Comparison of ENCODE assay signal across 9 cellular contexts in the genomic region with DNA sequence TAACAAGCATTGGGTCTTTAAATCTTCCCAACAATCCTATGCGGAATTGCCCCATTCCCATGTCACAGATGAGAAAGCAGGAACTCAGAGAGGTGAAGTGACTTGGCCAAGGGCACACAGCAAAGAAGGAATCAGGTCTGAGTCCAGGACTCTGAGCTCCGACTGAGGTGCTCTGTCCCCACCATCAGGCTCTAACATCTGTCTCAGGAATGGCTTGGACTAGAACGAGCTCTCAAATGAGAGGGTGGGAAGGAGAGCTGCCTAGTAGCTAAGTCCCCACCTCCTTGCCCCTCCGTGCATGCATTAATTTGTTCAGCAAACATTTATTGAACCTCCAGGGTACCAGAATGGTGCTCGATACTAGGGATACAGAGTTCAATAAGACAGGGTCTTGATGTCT. TPM values are rescaled to one million over a fixed set of nuclear protein-coding genes. Genes with fewer than 3 reads are reported as not detected.
A peak's percentile ranks its signal among the peaks of the same experiment; 100 is the strongest.
DNase-seq lines count a peak whose midpoint lies in the region; ATAC-seq and TF ChIP-seq lines count a peak whose summit lies in the region.
"Had no signal": no experiment of that assay in that cellular context is flagged by ENCODE, and none has a peak within 500 bp of the region (broad histone marks: within the 10 kb centered on the region; RNA-seq: fewer than 3 reads in every experiment).

No MANE protein-coding gene starts in this region.

- no peak overlapping the region for H2BK120ac ChIP-seq in H9 (ENCODE audit: low read depth, low read length, poor library complexity, severe bottlenecking)

- no peak overlapping the region for H4K5ac ChIP-seq in H9 (ENCODE audit: insufficient read length, low read depth, low read length)

- no peak overlapping the region for H2AFZ ChIP-seq in H9 (ENCODE audit: low read length)

- no peaks in the 10 kb centered on the region for H3K36me3 ChIP-seq in Panc1 (ENCODE audit: control insufficient read depth, insufficient read depth, low read length)

- no peak overlapping the region for H3K56ac ChIP-seq in H9 (ENCODE audit: insufficient read length, low read depth, low read length)

- H3K9me3 ChIP-seq in H9 (ENCODE audit: control insufficient read depth, low read depth, low read length) (no peaks in the 10 kb centered on the region), Panc1 (ENCODE audit: control insufficient read depth, insufficient read depth, low read depth, low read length) (no peaks in the 10 kb centered on the region)

- in situ Hi-C loops in Panc1 (cut with HindIII; ENCODE audit: low pct_unique_long_range_greater_than_20kb, low sequenced_read_pairs), result no loop called here

- no peak overlapping the region; a peak in 1 of 5 replicates for H3K4me3 Mint-ChIP-seq in H9
- no peak overlapping the region for H3K4me3 Mint-ChIP-seq in endothelial cell (ENCODE audit: unreplicated experiment)

- ATAC-seq in Panc1, result peak; percentile 8; the same call in 1 of the 2 replicates

- H3K9me3 Mint-ChIP-seq in H9 (no peaks in the 10 kb centered on the region), endothelial cell (ENCODE audit: unreplicated experiment) (no peaks in the 10 kb centered on the region)

- no peak overlapping the region for H2BK12ac ChIP-seq in H9 (ENCODE audit: insufficient read length, low read depth, low read length)

- H3K27ac ChIP-seq in H9 (ENCODE audit: insufficient read length, low read depth, low read length), result no peak overlapping the region
- peak overlapping the region; percentile 85 for H3K27ac ChIP-seq in Panc1 (ENCODE audit: low read length)
- peak overlapping the region in 15 of 21 experiments; percentile 3 to 77 (median 55) for H3K27ac ChIP-seq in skin epidermis

- H3K9ac ChIP-seq in H9 (ENCODE audit: extremely low read depth, insufficient read length, low read length), result no peak overlapping the region

- H3K23me2 ChIP-seq in H9 (ENCODE audit: insufficient read length, low read depth, low read length, poor library complexity, severe bottlenecking), result no peaks in the 10 kb centered on the region

- no peaks in the 10 kb centered on the region for H3K79me1 ChIP-seq in H9 (ENCODE audit: insufficient read depth, low read depth, low read length, poor library complexity, severe bottlenecking)

- no peak overlapping the region for H3K23ac ChIP-seq in H9 (ENCODE audit: insufficient read length, low read depth, low read length)

- peak overlapping the region in 2 of 3 experiments; percentile 59 to 95; a peak in 3 of 7 replicates for H3K27ac Mint-ChIP-seq in H9
- peak overlapping the region; percentile 94 for H3K27ac Mint-ChIP-seq in endothelial cell (ENCODE audit: unreplicated experiment)

- no peaks in the 10 kb centered on the region for H4K20me1 ChIP-seq in H9 (ENCODE audit: control insufficient read depth, insufficient read depth, insufficient read length)

- DNase-seq in H9, result no peak
- DNase-seq in Panc1 (ENCODE audit: low read depth, low spot score), result no peak
- no peak for DNase-seq in endothelial cell (ENCODE audit: low spot score)
- no peak for DNase-seq in putamen (ENCODE audit: low spot score)
- DNase-seq in effector CD8-positive, alpha-beta T cell (lab: John Stamatoyannopoulos, UW), result no peak
- DNase-seq in pons (ENCODE audit: low spot score), result no peak
- DNase-seq in SHP77 treated with DMSO at 0.1 percent for 48 hours (lab: John Stamatoyannopoulos, UW), result no peak
- DNase-seq: NCI-H146 had no signal

- TSS peak; percentile 41 for BruUV-seq in Panc1 (replicated peaks; lab: Mats Ljungman, UMichigan)

- no peak overlapping the region for H2BK15ac ChIP-seq in H9 (ENCODE audit: low read depth, low read length)

- WGBS in H9 (ENCODE audit: extremely low coverage, insufficient read length, low lambda C conversion rate), result no CpG with 5 or more reads among the region's 5 CpGs

- no peak overlapping the region for H4K91ac ChIP-seq in H9 (ENCODE audit: insufficient read length, low read depth, low read length)

- H3K14ac ChIP-seq in H9 (ENCODE audit: insufficient read depth, low read length), result no peak overlapping the region

- POLR2A ChIA-PET in Panc1 (lab: Charles Lee), result interaction anchor here (0.5 to 0.8 kb wide), 3 partner anchors 22 to 279 kb away, joined by 3 to 17 read pairs (median 4); no protein-coding TSS in a partner anchor

- peaks cover 29 to 30% of the 10 kb centered on the region in 2 experiments for H3K4me1 Mint-ChIP-seq in H9
- peaks cover 28% of the 10 kb centered on the region for H3K4me1 Mint-ChIP-seq in endothelial cell (ENCODE audit: unreplicated experiment)

- H3K79me2 ChIP-seq in H9 (ENCODE audit: insufficient read depth, low read length), result no peaks in the 10 kb centered on the region

- H3K36me3 Mint-ChIP-seq in H9 (ENCODE audit: insufficient read depth in 1 of 3, low read depth in 3 of 3), result no peaks in the 10 kb centered on the region; a peak in 1 of 7 replicates
- H3K36me3 Mint-ChIP-seq in endothelial cell (ENCODE audit: low read depth, unreplicated experiment), result peaks cover 4% of the 10 kb centered on the region

- no peak overlapping the region for H3K4me3 ChIP-seq in Panc1 (ENCODE audit: low read depth in 2 of 2, low read length in 2 of 2)
- no peak overlapping the region for H3K4me3 ChIP-seq in skin epidermis

- H3K27me3 Mint-ChIP-seq in H9 (ENCODE audit: low read depth), result peaks cover 9% of the 10 kb centered on the region
- H3K27me3 Mint-ChIP-seq in endothelial cell (ENCODE audit: unreplicated experiment), result peaks cover 25% of the 10 kb centered on the region

- TF ChIP-seq CTCF in H9 (conservative IDR thresholded peaks at IDR 0.05) (no peak), Panc1 (IDR thresholded peaks at IDR 0.05) (no peak), endothelial cell (IDR thresholded peaks at IDR 0.05; ENCODE audit: unreplicated experiment) (no peak)

- H2BK5ac ChIP-seq in H9 (ENCODE audit: insufficient read length, low read length), result no peak overlapping the region

- H3K4ac ChIP-seq in H9 (ENCODE audit: low read depth, low read length), result no peak overlapping the region

- H3K4me1 ChIP-seq in H9 (ENCODE audit: insufficient read depth, low read length) (peaks cover 6% of the 10 kb centered on the region; the same call in 1 of the 2 replicates), Panc1 (ENCODE audit: control insufficient read depth, insufficient read depth, low read length) (peaks cover 59% of the 10 kb centered on the region)

- no peak overlapping the region for H4K8ac ChIP-seq in H9 (replicated peaks; ENCODE audit: insufficient read length, low read depth, low read length)

- H2BK20ac ChIP-seq in H9 (ENCODE audit: low read depth, low read length, poor library complexity, severe bottlenecking), result no peak overlapping the region

- H3K18ac ChIP-seq in H9 (ENCODE audit: insufficient read length, low read depth, low read length), result no peak overlapping the region

- CTCF ChIA-PET in Panc1 (lab: Charles Lee), result interaction anchor here (0.6 to 1.5 kb wide), 5 partner anchors 22 to 44 kb away, joined by 4 to 8 read pairs (median 5); no protein-coding TSS in a partner anchor

- no peak overlapping the region for H3K4me2 ChIP-seq in H9 (ENCODE audit: insufficient read depth, insufficient read length, low read length)

- no peak overlapping the region for H2AK5ac ChIP-seq in H9 (ENCODE audit: insufficient read length, low read length)

- H3K27me3 ChIP-seq in H9 (ENCODE audit: insufficient read depth, low read length) (no peaks in the 10 kb centered on the region), Panc1 (ENCODE audit: control insufficient read depth, insufficient read depth, low read length) (no peaks in the 10 kb centered on the region)

- intact Hi-C loops in Panc1 (cut with micrococcal nuclease; ENCODE audit: unreplicated experiment), result no loop called here

- no peak overlapping the region for H3T11ph ChIP-seq in H9 (ENCODE audit: low read length)

RNA-seq across cellular contexts. Expression of a gene that starts 26.7 kb away (rescaled TPM):
- total RNA-seq in H9 (2021) (0.31 and 0.59 TPM in 2 replicates), Panc1 (2021; ENCODE audit: unreplicated experiment) (128 TPM), endothelial cell (ENCODE audit: unreplicated experiment) (0.67 TPM)
- 188 TPM for polyA plus RNA-seq in Panc1 (2012; ENCODE audit: insufficient read length)

RNA-seq across cellular contexts. Expression of a gene that starts 46.4 kb away (rescaled TPM):
- 54.3 and 56.1 TPM in 2 replicates for total RNA-seq in H9 (2021)
- total RNA-seq in Panc1 (2021; ENCODE audit: unreplicated experiment), result 57.2 TPM
- 28.2 TPM for polyA plus RNA-seq in Panc1 (2012; ENCODE audit: insufficient read length)
- total RNA-seq in endothelial cell (ENCODE audit: unreplicated experiment), result 37.3 TPM

RNA-seq across cellular contexts. Expression of a gene that starts 58.1 kb away (rescaled TPM):
- total RNA-seq in H9 (2021) (143 and 154 TPM in 2 replicates), Panc1 (2021; ENCODE audit: unreplicated experiment) (136 TPM), endothelial cell (ENCODE audit: unreplicated experiment) (94.1 TPM)
- polyA plus RNA-seq in Panc1 (2012; ENCODE audit: insufficient read length), result 97.6 TPM

Comparison
In these comparisons a context has a peak if more than half of its experiments do, and no peak if none do; other contexts are left out.
1. RNA of a gene that starts 26.7 kb away (total RNA-seq): 128 TPM in Panc1 (single experiment); 0.67 TPM in endothelial cell (single experiment) and 0.31 to 0.59 TPM in H9; every median in the first group is over 10 times any median in the second.